ENCODE assay signal across 15 cellular contexts in the genomic region with DNA sequence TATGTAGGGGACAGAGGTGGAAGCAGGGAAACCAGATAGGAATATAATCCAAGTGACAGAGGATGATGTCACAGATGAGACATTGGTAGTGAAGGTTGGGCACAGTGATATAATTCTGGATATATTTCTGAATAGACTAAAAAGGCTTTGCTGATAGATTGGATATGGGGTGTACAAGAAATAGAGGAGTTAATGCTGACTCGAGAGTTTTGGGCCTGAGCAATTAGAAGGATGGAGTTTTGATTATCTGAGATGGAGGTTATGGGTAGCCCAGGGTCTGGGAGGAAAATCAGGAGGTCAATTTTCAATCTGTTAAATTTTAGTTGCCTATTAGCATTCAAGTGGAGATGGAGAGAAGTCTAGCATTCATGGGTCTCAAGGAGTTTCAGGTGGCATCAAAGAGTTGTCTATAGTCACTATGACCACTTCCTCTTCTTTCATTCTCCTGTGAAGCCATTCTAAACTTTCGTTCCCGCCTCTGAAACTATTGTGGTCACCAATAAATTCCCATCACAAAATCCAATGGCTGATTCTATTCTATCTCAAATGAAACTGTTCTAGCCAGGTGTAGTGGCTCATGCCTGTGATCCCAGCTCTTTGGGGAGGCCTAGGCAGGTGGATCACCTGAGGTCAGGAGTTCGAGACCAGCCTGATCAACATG. TPM values are rescaled to one million over a fixed set of nuclear protein-coding genes. Genes with fewer than 3 reads are reported as not detected.
A peak's percentile ranks its signal among the peaks of the same experiment; 100 is the strongest.
DNase-seq lines count a peak whose midpoint lies in the region; ATAC-seq, FAIRE-seq and TF ChIP-seq lines count a peak whose summit lies in the region.
"Had no signal": no experiment of that assay in that cellular context is flagged by ENCODE, and none has a peak within 500 bp of the region (broad histone marks: within the 10 kb centered on the region; RNA-seq: fewer than 3 reads in every experiment).

No MANE protein-coding gene starts in this region.

- H3K9me3 ChIP-seq in neutrophil (no peaks in the 10 kb centered on the region), sigmoid colon (no peaks in the 10 kb centered on the region)
- H3K9me3 ChIP-seq: adrenal gland, testis had no signal

- no peak overlapping the region for H3K9ac ChIP-seq in mesendoderm (ENCODE audit: low read length)

- no peak overlapping the region for H2BK5ac ChIP-seq in mesendoderm (ENCODE audit: low read length)

- ATAC-seq in HG02623 (IDR thresholded peaks at IDR 0.05; ENCODE audit: unreplicated experiment) (peak; percentile 50), HG03571 (IDR thresholded peaks at IDR 0.05; ENCODE audit: unreplicated experiment) (peak; percentile 76)

- H4K8ac ChIP-seq in mesendoderm (ENCODE audit: low read depth, low read length), result no peak overlapping the region

- TF ChIP-seq CTCF in neutrophil (IDR thresholded peaks at IDR 0.05) (no peak), sigmoid colon (IDR thresholded peaks at IDR 0.05) (no peak)

- H3K4me1 ChIP-seq in neutrophil (ENCODE audit: control insufficient read depth in 1 of 2, insufficient read depth in 1 of 2, low read depth in 1 of 2, low read length in 1 of 2) (peaks cover 17 to 26% of the 10 kb centered on the region in 2 experiments), mesendoderm (ENCODE audit: control insufficient read depth, low read depth, low read length) (no peaks in the 10 kb centered on the region), sigmoid colon (peaks cover 0 to 7% (median 4%) of the 10 kb centered on the region in 4 donors)
- H3K4me1 ChIP-seq: testis had no signal

- H3K4ac ChIP-seq in mesendoderm (ENCODE audit: low read depth, low read length), result no peak overlapping the region

- H4K5ac ChIP-seq in mesendoderm (ENCODE audit: low read length), result no peak overlapping the region

- DNase-seq in GM19239 (ENCODE audit: insufficient read length, low spot score), result no peak
- DNase-seq in mesendoderm, result no peak
- no peak for DNase-seq in DMS53 (lab: John Stamatoyannopoulos, UW)
- no peak for DNase-seq in GM12892 (ENCODE audit: insufficient read length)
- DNase-seq in sigmoid colon, result no peak
- DNase-seq: activated CD8-positive, alpha-beta memory T cell treated with anti-CD3 and anti-CD28 coated beads, Interleukin-2, amount 50 U/mL, for 4 hours; adrenal gland; HCEC 1CT; testis had no signal

- peaks cover 2% of the 10 kb centered on the region for H3K79me1 ChIP-seq in mesendoderm (ENCODE audit: low read length)

- no peak overlapping the region for H3K18ac ChIP-seq in mesendoderm (ENCODE audit: low read length)

- TF ChIP-seq POLR2A in GM12892 (IDR thresholded peaks at IDR 0.05; ENCODE audit: low read depth, low read length) (no peak), sigmoid colon (IDR thresholded peaks at IDR 0.05) (no peak)

- H3K56ac ChIP-seq in mesendoderm (ENCODE audit: low read length), result no peak overlapping the region

- H3K27ac ChIP-seq in neutrophil (peak overlapping the region; percentile 57), mesendoderm (ENCODE audit: low read depth, low read length) (no peak overlapping the region), sigmoid colon (no peak overlapping the region)
- H3K27ac ChIP-seq: RWPE1, testis had no signal

- TF ChIP-seq EP300 in sigmoid colon (IDR thresholded peaks at IDR 0.05), result no peak

- peak overlapping the region in 1 of 2 experiments; percentile 35 for H3K4me3 ChIP-seq in neutrophil (ENCODE audit: low read depth in 1 of 2, low read length in 1 of 2)
- no peak overlapping the region for H3K4me3 ChIP-seq in mesendoderm (ENCODE audit: low read length)
- no peak overlapping the region for H3K4me3 ChIP-seq in sigmoid colon
- H3K4me3 ChIP-seq: adrenal gland, testis had no signal

- intact Hi-C loops in sigmoid colon (cut with DNase I), result no loop called here

- no peak overlapping the region for H2AK5ac ChIP-seq in mesendoderm (ENCODE audit: low read length)

- no peak overlapping the region for H3K4me2 ChIP-seq in mesendoderm (ENCODE audit: low read length)

- no peaks in the 10 kb centered on the region for H3K27me3 ChIP-seq in neutrophil
- no peaks in the 10 kb centered on the region for H3K27me3 ChIP-seq in mesendoderm (ENCODE audit: insufficient read depth, low read length, poor library complexity)
- H3K27me3 ChIP-seq in sigmoid colon, result no peaks in the 10 kb centered on the region
- H3K27me3 ChIP-seq: adrenal gland, testis had no signal

- FAIRE-seq in GM19239 (lab: Jason Lieb, UNC) (peak; percentile 33), GM12892 (lab: Jason Lieb, UNC) (no peak)
- FAIRE-seq: D721Med, TTC549 had no signal

- no peaks in the 10 kb centered on the region for H3K36me3 ChIP-seq in neutrophil
- H3K36me3 ChIP-seq in mesendoderm (ENCODE audit: control insufficient read depth, insufficient read depth, low read length), result no peaks in the 10 kb centered on the region
- no peaks in the 10 kb centered on the region for H3K36me3 ChIP-seq in sigmoid colon
- H3K36me3 ChIP-seq: adrenal gland had no signal

- no peaks in the 10 kb centered on the region for H3K79me2 ChIP-seq in mesendoderm (ENCODE audit: control insufficient read depth, insufficient read depth, low read length)

- H2BK15ac ChIP-seq in mesendoderm (replicated peaks; ENCODE audit: low read depth), result no peak overlapping the region

- no peak overlapping the region for H2BK120ac ChIP-seq in mesendoderm (ENCODE audit: low read depth, low read length)

- H3K23ac ChIP-seq in mesendoderm (ENCODE audit: low read length), result no peak overlapping the region

- no CpG with 5 or more reads among the region's 4 CpGs for WGBS in mesendoderm (ENCODE audit: extremely low coverage, insufficient coverage, low lambda C conversion rate)
- 70 to 91% methylated on average over 4 of the region's 4 CpGs for WGBS in sigmoid colon, 2 donors

RNA-seq across cellular contexts. Expression of gene ANO6, which starts 10.6 kb away (rescaled TPM):
- 26.7 TPM for polyA plus RNA-seq in mesendoderm (2013, experiment 1 of 2)
- polyA plus RNA-seq in mesendoderm (2013, experiment 2 of 2), result 26.7 TPM
- polyA plus RNA-seq in GM12892 (2012; ENCODE audit: missing spikeins), result 23.9 TPM
- total RNA-seq in sigmoid colon, result 100 to 1,000 TPM in 2 of 4 donors, 10 to 100 TPM in 2; 98.5 to 107 (median 103) TPM
- 1 to 10 TPM; 1.2 to 9.6 (median 3.6) TPM for polyA plus RNA-seq in sigmoid colon
